Comparison of ENCODE assay signal across 15 cellular contexts in genomic region chr9:92666236-92666635, GRCh38. TPM values are rescaled to one million over a fixed set of nuclear protein-coding genes. Genes with fewer than 3 reads are reported as not detected.
A peak's percentile ranks its signal among the peaks of the same experiment; 100 is the strongest.
DNase-seq lines count a peak whose midpoint lies in the region; ATAC-seq and TF ChIP-seq lines count a peak whose summit lies in the region.
"Had no signal": no experiment of that assay in that cellular context is flagged by ENCODE, and none has a peak within 500 bp of the region (broad histone marks: within the 10 kb centered on the region; RNA-seq: fewer than 3 reads in every experiment).

No MANE protein-coding gene starts in this region.

- H3K27ac Mint-ChIP-seq in activated CD4-positive, alpha-beta memory T cell treated with anti-CD3 and anti-CD28 coated beads, Interleukin-2, amount 10 ng/mL, durations not matched to agents 7 days and 5 days, result peak overlapping the region; percentile 2
- H3K27ac Mint-ChIP-seq in activated CD4-positive, alpha-beta memory T cell treated with anti-CD3 and anti-CD28 coated beads for 36 hours, result no peak overlapping the region
- peak overlapping the region in 2 of 3 donors; percentile 68 to 76 for H3K27ac Mint-ChIP-seq in IgD-negative memory B cell
- no peak overlapping the region for H3K27ac Mint-ChIP-seq in neural crest cell (ENCODE audit: unreplicated experiment)
- H3K27ac Mint-ChIP-seq: dendritic cell treated with granulocyte-macrophage colony-stimulating factor and Interleukin-4, amounts not matched to agents 40 ng/mL and 50 ng/mL, for 4 days had no signal

- peak overlapping the region in 2 of 4 donors; percentile 26 to 42 for H3K27ac ChIP-seq in body of pancreas
- H3K27ac ChIP-seq: ascending aorta had no signal

- peaks cover 51% of the 10 kb centered on the region for H3K4me1 Mint-ChIP-seq in activated CD4-positive, alpha-beta memory T cell treated with anti-CD3 and anti-CD28 coated beads, Interleukin-2, amount 10 ng/mL, durations not matched to agents 7 days and 5 days
- H3K4me1 Mint-ChIP-seq in activated CD4-positive, alpha-beta memory T cell treated with anti-CD3 and anti-CD28 coated beads for 36 hours (ENCODE audit: low read depth), result peaks cover 44% of the 10 kb centered on the region
- peaks cover 18 to 40% (median 21%) of the 10 kb centered on the region in 3 donors for H3K4me1 Mint-ChIP-seq in IgD-negative memory B cell
- H3K4me1 Mint-ChIP-seq in neural crest cell, result peaks cover 44% of the 10 kb centered on the region

- 47 to 54% methylated on average over 5 to 6 of the region's 6 CpGs for WGBS in body of pancreas, 2 donors

- ATAC-seq in body of pancreas (no peak), GM19395 (IDR thresholded peaks at IDR 0.05; ENCODE audit: unreplicated experiment) (no peak)
- ATAC-seq: esophagus mucosa, HCT116, Panc1 had no signal

- H3K27me3 Mint-ChIP-seq in activated CD4-positive, alpha-beta memory T cell treated with anti-CD3 and anti-CD28 coated beads, Interleukin-2, amount 10 ng/mL, durations not matched to agents 7 days and 5 days, result no peaks in the 10 kb centered on the region
- H3K27me3 Mint-ChIP-seq in activated CD4-positive, alpha-beta memory T cell treated with anti-CD3 and anti-CD28 coated beads for 36 hours, result no peaks in the 10 kb centered on the region
- H3K27me3 Mint-ChIP-seq in IgD-negative memory B cell (no peaks in the 10 kb centered on the region), neural crest cell (ENCODE audit: low read depth) (no peaks in the 10 kb centered on the region)
- H3K27me3 Mint-ChIP-seq: dendritic cell treated with granulocyte-macrophage colony-stimulating factor and Interleukin-4, amounts not matched to agents 40 ng/mL and 50 ng/mL, for 4 days had no signal

- H3K4me3 ChIP-seq in body of pancreas, result no peak overlapping the region
- H3K4me3 ChIP-seq in H7 (ENCODE audit: insufficient read depth, low read depth, low read length), result no peak overlapping the region
- H3K4me3 ChIP-seq: ascending aorta had no signal

- POLR2A ChIA-PET in activated CD4-positive, alpha-beta memory T cell treated with anti-CD3 and anti-CD28 coated beads, Interleukin-2, amount 10 ng/mL, durations not matched to agents 7 days and 5 days (lab: Charles Lee), result no interaction called here
- POLR2A ChIA-PET in activated CD4-positive, alpha-beta memory T cell treated with anti-CD3 and anti-CD28 coated beads for 36 hours (lab: Charles Lee), result no interaction called here

- no peaks in the 10 kb centered on the region for H3K9me3 ChIP-seq in body of pancreas
- H3K9me3 ChIP-seq: ascending aorta had no signal

- no peak for TF ChIP-seq POLR2A in body of pancreas (IDR thresholded peaks at IDR 0.05)

- no peaks in the 10 kb centered on the region for H3K27me3 ChIP-seq in body of pancreas
- no peaks in the 10 kb centered on the region for H3K27me3 ChIP-seq in H7 (ENCODE audit: control insufficient read depth, insufficient read depth, low read length)
- H3K27me3 ChIP-seq: ascending aorta had no signal

- TF ChIP-seq CTCF in body of pancreas (IDR thresholded peaks at IDR 0.05) (no peak), neural crest cell (conservative IDR thresholded peaks at IDR 0.05) (no peak)

- CTCF ChIA-PET in activated CD4-positive, alpha-beta memory T cell treated with anti-CD3 and anti-CD28 coated beads, Interleukin-2, amount 10 ng/mL, durations not matched to agents 7 days and 5 days (lab: Charles Lee), result no interaction called here
- CTCF ChIA-PET in activated CD4-positive, alpha-beta memory T cell treated with anti-CD3 and anti-CD28 coated beads for 36 hours (lab: Charles Lee), result interaction anchor here (1.2 kb wide), 1 partner anchor 125 kb away, joined by 4 read pairs; no protein-coding TSS in a partner anchor

- DNase-seq in activated CD4-positive, alpha-beta memory T cell treated with anti-CD3 and anti-CD28 coated beads, Interleukin-2, amount 10 ng/mL, durations not matched to agents 7 days and 5 days, result no peak
- DNase-seq in activated CD4-positive, alpha-beta memory T cell treated with anti-CD3 and anti-CD28 coated beads for 36 hours, result no peak
- DNase-seq in body of pancreas (peak in 3 of 4 donors; percentile 16 to 19 (median 17)), neural crest cell (ENCODE audit: low read depth, low spot score) (no peak), NCI-H1105 treated with DMSO at 0.1 percent for 48 hours (lab: John Stamatoyannopoulos, UW) (no peak), H7 (no peak)
- DNase-seq: head of caudate nucleus, NCI-H69 had no signal

- H3K36me3 ChIP-seq in body of pancreas (replicated peaks in 1 of 2; ENCODE audit: insufficient read depth in 1 of 2, low read depth in 2 of 2) (no peaks in the 10 kb centered on the region), H7 (replicated peaks; ENCODE audit: control insufficient read depth, insufficient read depth, low read length) (peaks cover 2% of the 10 kb centered on the region)

- no peaks in the 10 kb centered on the region for H3K9me3 Mint-ChIP-seq in activated CD4-positive, alpha-beta memory T cell treated with anti-CD3 and anti-CD28 coated beads, Interleukin-2, amount 10 ng/mL, durations not matched to agents 7 days and 5 days
- H3K9me3 Mint-ChIP-seq in activated CD4-positive, alpha-beta memory T cell treated with anti-CD3 and anti-CD28 coated beads for 36 hours, result no peaks in the 10 kb centered on the region
- no peaks in the 10 kb centered on the region for H3K9me3 Mint-ChIP-seq in IgD-negative memory B cell
- H3K9me3 Mint-ChIP-seq in neural crest cell, result no peaks in the 10 kb centered on the region
- H3K9me3 Mint-ChIP-seq: dendritic cell treated with granulocyte-macrophage colony-stimulating factor and Interleukin-4, amounts not matched to agents 40 ng/mL and 50 ng/mL, for 4 days had no signal

- peaks cover 34% of the 10 kb centered on the region for H3K4me1 ChIP-seq in body of pancreas

- peaks cover 42% of the 10 kb centered on the region for H3K36me3 Mint-ChIP-seq in activated CD4-positive, alpha-beta memory T cell treated with anti-CD3 and anti-CD28 coated beads, Interleukin-2, amount 10 ng/mL, durations not matched to agents 7 days and 5 days (ENCODE audit: low read depth)
- H3K36me3 Mint-ChIP-seq in activated CD4-positive, alpha-beta memory T cell treated with anti-CD3 and anti-CD28 coated beads for 36 hours, result peaks cover 12% of the 10 kb centered on the region
- peaks cover 3% of the 10 kb centered on the region for H3K36me3 Mint-ChIP-seq in IgD-negative memory B cell
- no peaks in the 10 kb centered on the region for H3K36me3 Mint-ChIP-seq in neural crest cell (ENCODE audit: low read depth)

- H3K4me3 Mint-ChIP-seq in activated CD4-positive, alpha-beta memory T cell treated with anti-CD3 and anti-CD28 coated beads, Interleukin-2, amount 10 ng/mL, durations not matched to agents 7 days and 5 days, result no peak overlapping the region
- no peak overlapping the region for H3K4me3 Mint-ChIP-seq in activated CD4-positive, alpha-beta memory T cell treated with anti-CD3 and anti-CD28 coated beads for 36 hours
- peak overlapping the region in 2 of 4 donors; percentile 44 to 57 for H3K4me3 Mint-ChIP-seq in IgD-negative memory B cell
- peak overlapping the region; percentile 73 for H3K4me3 Mint-ChIP-seq in neural crest cell
- H3K4me3 Mint-ChIP-seq: dendritic cell treated with granulocyte-macrophage colony-stimulating factor and Interleukin-4, amounts not matched to agents 40 ng/mL and 50 ng/mL, for 4 days had no signal

- intact Hi-C loops in activated CD4-positive, alpha-beta memory T cell treated with anti-CD3 and anti-CD28 coated beads for 36 hours (cut with micrococcal nuclease), result no loop called here
- intact Hi-C loops in body of pancreas (cut with DNase I), result no loop called here

RNA-seq across cellular contexts. Expression of gene IPPK, which starts 3.7 kb away (rescaled TPM):
- 10 to 100 TPM; 11.4 to 11.5 TPM for total RNA-seq in activated CD4-positive, alpha-beta memory T cell treated with anti-CD3 and anti-CD28 coated beads, Interleukin-2, amount 10 ng/mL, durations not matched to agents 7 days and 5 days
- 10 to 100 TPM; 10.8 to 11.0 TPM for total RNA-seq in activated CD4-positive, alpha-beta memory T cell treated with anti-CD3 and anti-CD28 coated beads for 36 hours
- polyA plus RNA-seq in IgD-negative memory B cell, result 5.2 TPM
- total RNA-seq in body of pancreas (1 to 10 TPM; 2.9 to 6.3 TPM), neural crest cell (13.1 and 15.0 TPM in 2 replicates)
- total RNA-seq in H7 (2014; rRNA removed; shearing (Covaris generic)), result 10.6 and 12.5 TPM in 2 replicates

Comparison
In these comparisons a context has a peak if more than half of its experiments do, and no peak if none do; other contexts are left out.
1. H3K27ac Mint-ChIP-seq: peak in activated CD4-positive, alpha-beta memory T cell treated with anti-CD3 and anti-CD28 coated beads, Interleukin-2, amount 10 ng/mL, durations not matched to agents 7 days and 5 days (single experiment) and IgD-negative memory B cell (2 of 3); none in activated CD4-positive, alpha-beta memory T cell treated with anti-CD3 and anti-CD28 coated beads for 36 hours (single experiment) and neural crest cell (single experiment).
2. DNase-seq: peak in body of pancreas (3 of 4); none in activated CD4-positive, alpha-beta memory T cell treated with anti-CD3 and anti-CD28 coated beads, Interleukin-2, amount 10 ng/mL, durations not matched to agents 7 days and 5 days (single experiment), activated CD4-positive, alpha-beta memory T cell treated with anti-CD3 and anti-CD28 coated beads for 36 hours (single experiment), neural crest cell (single experiment), NCI-H1105 treated with DMSO at 0.1 percent for 48 hours (single experiment) and H7 (single experiment).